ENCODE assay signal across 20 cellular contexts in the genomic region with DNA sequence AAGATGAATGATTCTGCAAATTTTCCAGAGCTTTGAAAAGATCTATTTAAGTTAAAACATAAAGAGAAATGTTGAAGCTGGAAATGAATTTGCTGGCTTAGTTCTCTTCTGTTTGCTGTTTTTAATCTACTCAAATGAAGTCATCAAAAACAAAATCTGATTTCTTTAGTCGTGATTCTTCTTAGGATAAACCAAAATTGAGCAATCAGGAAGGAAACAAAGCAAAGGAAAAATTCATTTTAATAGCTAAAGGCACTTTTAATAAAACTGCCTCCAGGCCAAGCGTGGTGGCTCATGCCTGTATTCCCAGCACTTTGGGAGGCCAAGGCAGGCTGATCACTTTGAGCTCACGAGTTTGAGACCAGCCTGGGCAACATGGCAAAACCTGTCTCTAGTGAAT.
"Had no signal": no experiment of that assay in that cellular context is flagged by ENCODE, and none has a peak within 500 bp of the region (broad histone marks: within the 10 kb centered on the region; RNA-seq: fewer than 3 reads in every experiment).

No MANE protein-coding gene starts in this region.

- H3K27ac Mint-ChIP-seq: activated naive CD4-positive, alpha-beta T cell treated with anti-CD3 and anti-CD28 coated beads, Interleukin-2, amount 50 U/mL, for 24 hours; brain; natural killer cell had no signal

- H3K4me3 ChIP-seq: esophagus muscularis mucosa, lower lobe of right lung, pancreas, psoas muscle, upper lobe of left lung had no signal

- ATAC-seq: left lobe of liver; lower lobe of right lung; natural killer cell; pancreas; psoas muscle; right cardiac atrium; stimulated activated naive CD8-positive, alpha-beta T cell treated with anti-CD3 and anti-CD28 coated beads, Interleukin-15, Interleukin-2, amounts not matched to agents 100 U/mL and 50 U/mL, for 24 hours had no signal

- H3K27ac ChIP-seq: foreskin keratinocyte, lower lobe of right lung, pancreas, psoas muscle, upper lobe of left lung had no signal

- H3K36me3 ChIP-seq: pancreas had no signal

- H3K27me3 ChIP-seq: esophagus muscularis mucosa, foreskin keratinocyte, pancreas, upper lobe of left lung had no signal

- H3K4me1 ChIP-seq: esophagus muscularis mucosa, lower lobe of right lung, pancreas, psoas muscle had no signal

- H3K4me1 Mint-ChIP-seq: activated naive CD4-positive, alpha-beta T cell treated with anti-CD3 and anti-CD28 coated beads, Interleukin-2, amount 50 U/mL, for 24 hours; natural killer cell had no signal

- H3K36me3 Mint-ChIP-seq: activated naive CD4-positive, alpha-beta T cell treated with anti-CD3 and anti-CD28 coated beads, Interleukin-2, amount 50 U/mL, for 24 hours; natural killer cell had no signal

- H3K27me3 Mint-ChIP-seq: activated naive CD4-positive, alpha-beta T cell treated with anti-CD3 and anti-CD28 coated beads, Interleukin-2, amount 50 U/mL, for 24 hours; brain had no signal

- H3K4me3 Mint-ChIP-seq: activated naive CD4-positive, alpha-beta T cell treated with anti-CD3 and anti-CD28 coated beads, Interleukin-2, amount 50 U/mL, for 24 hours; brain; natural killer cell had no signal

- H3K9me3 Mint-ChIP-seq: activated naive CD4-positive, alpha-beta T cell treated with anti-CD3 and anti-CD28 coated beads, Interleukin-2, amount 50 U/mL, for 24 hours; brain; natural killer cell had no signal

- H3K9me3 ChIP-seq: esophagus muscularis mucosa, lower lobe of right lung, pancreas, psoas muscle, upper lobe of left lung had no signal

- DNase-seq: activated CD4-positive, alpha-beta T cell treated with anti-CD3 and anti-CD28 coated beads for 1 hour; activated gamma-delta T cell treated with Interleukin-2 at 50 U/mL for 16 hours; activated T-cell treated with anti-CD3 and anti-CD28 coated beads, Interleukin-2, amount 50 U/mL, for 1 hour; aorta; effector memory CD4-positive, alpha-beta T cell; foreskin keratinocyte; lower lobe of right lung; natural killer cell; pancreas; psoas muscle; right cardiac atrium; stimulated activated CD4-positive, alpha-beta T cell treated with anti-CD3 and anti-CD28 coated beads, Interleukin-12 subunit alpha, Interleukin-12 subunit beta, amount 100 ng/mL, for 4 hours; stimulated activated CD4-positive, alpha-beta T cell treated with anti-CD3 and anti-CD28 coated beads, Interleukin-4, amount 100 ng/mL, for 4 hours; stimulated activated naive CD8-positive, alpha-beta T cell treated with anti-CD3 and anti-CD28 coated beads, Interleukin-15, Interleukin-2, amounts not matched to agents 100 U/mL and 50 U/mL, for 24 hours; T-helper 1 cell; upper lobe of left lung had no signal
